In genomic region chrX:42128587-42128986, GRCh38 we compare ENCODE assay signal across 21 cellular contexts.
A peak's percentile ranks its signal among the peaks of the same experiment; 100 is the strongest.
DNase-seq lines count a peak whose midpoint lies in the region; ATAC-seq and TF ChIP-seq lines count a peak whose summit lies in the region.
"Had no signal": no experiment of that assay in that cellular context is flagged by ENCODE, and none has a peak within 500 bp of the region (broad histone marks: within the 10 kb centered on the region; RNA-seq: fewer than 3 reads in every experiment).

No MANE protein-coding gene starts in this region.

- H3K9me3 ChIP-seq in CD4-positive, alpha-beta T cell (ENCODE audit: control insufficient read depth, low read length) = no peaks in the 10 kb centered on the region
- H3K9me3 ChIP-seq in DND-41 (ENCODE audit: insufficient read depth, low read length, severe bottlenecking) = no peaks in the 10 kb centered on the region
- H3K9me3 ChIP-seq in vagina = no peaks in the 10 kb centered on the region
- no peaks in the 10 kb centered on the region for H3K9me3 ChIP-seq in stomach
- no peaks in the 10 kb centered on the region for H3K9me3 ChIP-seq in right cardiac atrium (ENCODE audit: control insufficient read depth, low read length)
- H3K9me3 ChIP-seq: Caco-2, esophagus muscularis mucosa, upper lobe of right lung had no signal

- no peak for ATAC-seq in CD4-positive, alpha-beta T cell (ENCODE audit: poor library complexity)
- ATAC-seq in DND-41 (ENCODE audit: insufficient read depth, low read depth) (peak; percentile 70), right cardiac atrium (no peak)
- ATAC-seq: GM23338, upper lobe of right lung, WTC11 had no signal

- intact Hi-C loops in CD4-positive, alpha-beta T cell (cut with DNase I, micrococcal nuclease) = no loop called here
- intact Hi-C loops in vagina (cut with DNase I) (no loop called here), stomach (cut with DNase I; ENCODE audit: low total_unique reads) (no loop called here), right cardiac atrium (cut with DNase I) (no loop called here)

- H3K36me3 Mint-ChIP-seq in CD4-positive, alpha-beta T cell (ENCODE audit: low read depth) = no peaks in the 10 kb centered on the region
- peaks cover 7% of the 10 kb centered on the region for H3K36me3 Mint-ChIP-seq in activated naive CD8-positive, alpha-beta T cell treated with anti-CD3 and anti-CD28 coated beads for 36 hours
- H3K36me3 Mint-ChIP-seq: WTC11 had no signal

- peaks cover 72% of the 10 kb centered on the region for H3K4me1 ChIP-seq in DND-41 (ENCODE audit: insufficient read depth, low read length)
- no peaks in the 10 kb centered on the region for H3K4me1 ChIP-seq in vagina
- H3K4me1 ChIP-seq in stomach = no peaks in the 10 kb centered on the region
- no peaks in the 10 kb centered on the region for H3K4me1 ChIP-seq in right cardiac atrium (ENCODE audit: control insufficient read depth, insufficient read depth, low read length)
- H3K4me1 ChIP-seq: Caco-2, esophagus muscularis mucosa, upper lobe of right lung had no signal

- H3K27me3 Mint-ChIP-seq in CD4-positive, alpha-beta T cell = no peaks in the 10 kb centered on the region
- H3K27me3 Mint-ChIP-seq in activated naive CD8-positive, alpha-beta T cell treated with anti-CD3 and anti-CD28 coated beads for 36 hours = no peaks in the 10 kb centered on the region

- no peak for DNase-seq in CD4-positive, alpha-beta T cell
- DNase-seq in DND-41 (peak; percentile 58), NCI-H446 treated with DMSO at 0.1 percent for 48 hours (lab: John Stamatoyannopoulos, UW) (peak; percentile 40), vagina (ENCODE audit: extremely low spot score in 2 of 2) (no peak), stomach (no peak), NCI-H1417 (lab: John Stamatoyannopoulos, UW) (no peak), right cardiac atrium (no peak)
- DNase-seq in activated naive CD8-positive, alpha-beta T cell treated with anti-CD3 and anti-CD28 coated beads for 36 hours = no peak
- DNase-seq: activated CD8-positive, alpha-beta memory T cell treated with anti-CD3 and anti-CD28 coated beads, Interleukin-2, amount 50 U/mL, for 4 hours; activated naive CD4-positive, alpha-beta T cell treated with anti-CD3 and anti-CD28 coated beads, Interleukin-2, amount 50 U/mL, for 16 hours; Caco-2; effector CD8-positive, alpha-beta T cell; MV-4-11; NCI-H187; small intestine; T-helper 9 cell; upper lobe of right lung had no signal

- CTCF ChIA-PET in CD4-positive, alpha-beta T cell (lab: Charles Lee) = no interaction called here

- no peak overlapping the region for H2AFZ ChIP-seq in DND-41 (ENCODE audit: low read depth, low read length)
- H2AFZ ChIP-seq: GM23338 had no signal

- no peak overlapping the region for H3K27ac ChIP-seq in CD4-positive, alpha-beta T cell (ENCODE audit: low read depth, low read length)
- H3K27ac ChIP-seq in DND-41 (ENCODE audit: low read length) = peak overlapping the region; percentile 98
- no peak overlapping the region for H3K27ac ChIP-seq in vagina
- H3K27ac ChIP-seq in stomach = no peak overlapping the region
- no peak overlapping the region for H3K27ac ChIP-seq in right cardiac atrium (ENCODE audit: low read length)
- H3K27ac ChIP-seq: esophagus muscularis mucosa, upper lobe of right lung had no signal

- peak overlapping the region; percentile 34 for H3K4me3 Mint-ChIP-seq in CD4-positive, alpha-beta T cell
- peak overlapping the region; percentile 18 for H3K4me3 Mint-ChIP-seq in activated naive CD8-positive, alpha-beta T cell treated with anti-CD3 and anti-CD28 coated beads for 36 hours
- H3K4me3 Mint-ChIP-seq: GM23338, WTC11 had no signal

- peak overlapping the region in 1 of 2 experiments; percentile 46; a peak in 2 of 4 replicates for H3K4me3 ChIP-seq in DND-41 (ENCODE audit: low read depth in 1 of 2, low read length in 2 of 2)
- no peak overlapping the region for H3K4me3 ChIP-seq in vagina
- H3K4me3 ChIP-seq in stomach = no peak overlapping the region
- H3K4me3 ChIP-seq in right cardiac atrium (ENCODE audit: low read length) = no peak overlapping the region
- H3K4me3 ChIP-seq: esophagus muscularis mucosa, GM23338, lung, upper lobe of right lung had no signal

- H3K36me3 ChIP-seq in DND-41 (ENCODE audit: insufficient read depth, low read length) (no peaks in the 10 kb centered on the region), vagina (no peaks in the 10 kb centered on the region), stomach (no peaks in the 10 kb centered on the region)
- H3K36me3 ChIP-seq: esophagus muscularis mucosa, upper lobe of right lung had no signal

- peak overlapping the region; percentile 62 for H3K27ac Mint-ChIP-seq in CD4-positive, alpha-beta T cell
- H3K27ac Mint-ChIP-seq in activated naive CD8-positive, alpha-beta T cell treated with anti-CD3 and anti-CD28 coated beads for 36 hours = peak overlapping the region; percentile 82
- H3K27ac Mint-ChIP-seq: GM23338, WTC11 had no signal

- H3K9ac ChIP-seq in DND-41 (ENCODE audit: low read depth, low read length) = peak overlapping the region; percentile 63

- no peak for TF ChIP-seq CTCF in CD4-positive, alpha-beta T cell (IDR thresholded peaks at IDR 0.05)
- TF ChIP-seq CTCF in DND-41 (IDR thresholded peaks at IDR 0.05; ENCODE audit: borderline replicate concordance, extremely low read depth, low read length, poor library complexity, severe bottlenecking) (no peak), vagina (IDR thresholded peaks at IDR 0.05) (no peak), stomach (IDR thresholded peaks at IDR 0.05) (no peak)

- TF ChIP-seq EP300 in stomach (IDR thresholded peaks at IDR 0.05) = no peak

- POLR2A ChIA-PET in CD4-positive, alpha-beta T cell (lab: Charles Lee) = no interaction called here

- 62 to 75% (median 71%) methylated on average over 4 of the region's 4 CpGs for WGBS in stomach, 5 donors
- WGBS in right cardiac atrium = 69% methylated on average over 4 of the region's 4 CpGs

- H3K27me3 ChIP-seq in CD4-positive, alpha-beta T cell (ENCODE audit: control insufficient read depth, insufficient read depth, low read length) = no peaks in the 10 kb centered on the region
- no peaks in the 10 kb centered on the region for H3K27me3 ChIP-seq in DND-41 (ENCODE audit: insufficient read depth, low read length, poor library complexity)
- no peaks in the 10 kb centered on the region for H3K27me3 ChIP-seq in vagina
- no peaks in the 10 kb centered on the region for H3K27me3 ChIP-seq in stomach
- H3K27me3 ChIP-seq in right cardiac atrium (ENCODE audit: control insufficient read depth, insufficient read depth) = no peaks in the 10 kb centered on the region
- H3K27me3 ChIP-seq: esophagus muscularis mucosa, upper lobe of right lung had no signal

- no peaks in the 10 kb centered on the region for H3K9me3 Mint-ChIP-seq in CD4-positive, alpha-beta T cell
- H3K9me3 Mint-ChIP-seq in activated naive CD8-positive, alpha-beta T cell treated with anti-CD3 and anti-CD28 coated beads for 36 hours = peaks cover 2% of the 10 kb centered on the region
- H3K9me3 Mint-ChIP-seq: GM23338, WTC11 had no signal

- no peaks in the 10 kb centered on the region for H4K20me1 ChIP-seq in DND-41 (ENCODE audit: insufficient read depth, low read length)

- H3K4me2 ChIP-seq in DND-41 (ENCODE audit: insufficient read depth, low read length) = peak overlapping the region; percentile 63
- H3K4me2 ChIP-seq: GM23338 had no signal

- TF ChIP-seq POLR2A in vagina (IDR thresholded peaks at IDR 0.05) (no peak), stomach (IDR thresholded peaks at IDR 0.05) (no peak)

- H3K79me2 ChIP-seq in DND-41 (ENCODE audit: insufficient read depth, low read length) = no peaks in the 10 kb centered on the region

- peaks cover 37% of the 10 kb centered on the region for H3K4me1 Mint-ChIP-seq in CD4-positive, alpha-beta T cell (ENCODE audit: low read depth)
- peaks cover 51% of the 10 kb centered on the region for H3K4me1 Mint-ChIP-seq in activated naive CD8-positive, alpha-beta T cell treated with anti-CD3 and anti-CD28 coated beads for 36 hours
- H3K4me1 Mint-ChIP-seq: GM23338 had no signal

Comparison
In these comparisons a context has a peak if more than half of its experiments do, and no peak if none do; other contexts are left out.
1. DNase-seq: peak in DND-41 (single experiment) and NCI-H446 treated with DMSO at 0.1 percent for 48 hours (single experiment); none in CD4-positive, alpha-beta T cell (0 of 10), activated naive CD8-positive, alpha-beta T cell treated with anti-CD3 and anti-CD28 coated beads for 36 hours (single experiment), vagina (0 of 2), stomach (single experiment), NCI-H1417 (0 of 3) and right cardiac atrium (0 of 3).